Comparison of ENCODE assay signal across 9 cellular contexts in genomic region chr3:130093741-130094391, GRCh38.
A peak's percentile ranks its signal among the peaks of the same experiment; 100 is the strongest.
DNase-seq lines count a peak whose midpoint lies in the region; ATAC-seq lines count a peak whose summit lies in the region.
"Had no signal": no experiment of that assay in that cellular context is flagged by ENCODE, and none has a peak within 500 bp of the region (broad histone marks: within the 10 kb centered on the region; RNA-seq: fewer than 3 reads in every experiment).

No MANE protein-coding gene starts in this region.

- peak overlapping the region; percentile 64 for H3K27ac Mint-ChIP-seq in activated naive CD4-positive, alpha-beta T cell treated with anti-CD3 and anti-CD28 coated beads, Interleukin-2, amount 10 ng/mL, durations not matched to agents 7 days and 5 days
- peak overlapping the region; percentile 74 for H3K27ac Mint-ChIP-seq in stimulated activated effector memory CD8-positive, alpha-beta T cell treated with anti-CD3 and anti-CD28 coated beads, Interleukin-12 subunit alpha, Interleukin-12 subunit beta, amount 100 ng/mL, for 72 hours

- ATAC-seq in stimulated activated effector memory CD8-positive, alpha-beta T cell treated with anti-CD3 and anti-CD28 coated beads, Interleukin-12 subunit alpha, Interleukin-12 subunit beta, amount 100 ng/mL, for 72 hours = no peak
- ATAC-seq in GM18867 (IDR thresholded peaks at IDR 0.05; ENCODE audit: unreplicated experiment) (no peak), HG03135 (IDR thresholded peaks at IDR 0.05; ENCODE audit: unreplicated experiment) (no peak)
- ATAC-seq: A549 had no signal

- CTCF ChIA-PET in activated naive CD4-positive, alpha-beta T cell treated with anti-CD3 and anti-CD28 coated beads, Interleukin-2, amount 10 ng/mL, durations not matched to agents 7 days and 5 days (lab: Charles Lee) = interaction anchor here (1.4 kb wide), 1 partner anchor 12 kb away, joined by 4 read pairs; no protein-coding TSS in a partner anchor

- H3K4me1 Mint-ChIP-seq in activated naive CD4-positive, alpha-beta T cell treated with anti-CD3 and anti-CD28 coated beads, Interleukin-2, amount 10 ng/mL, durations not matched to agents 7 days and 5 days = peaks cover 35% of the 10 kb centered on the region
- H3K4me1 Mint-ChIP-seq in stimulated activated effector memory CD8-positive, alpha-beta T cell treated with anti-CD3 and anti-CD28 coated beads, Interleukin-12 subunit alpha, Interleukin-12 subunit beta, amount 100 ng/mL, for 72 hours = peaks cover 43% of the 10 kb centered on the region

- no peaks in the 10 kb centered on the region for H3K36me3 Mint-ChIP-seq in activated naive CD4-positive, alpha-beta T cell treated with anti-CD3 and anti-CD28 coated beads, Interleukin-2, amount 10 ng/mL, durations not matched to agents 7 days and 5 days
- H3K36me3 Mint-ChIP-seq in stimulated activated effector memory CD8-positive, alpha-beta T cell treated with anti-CD3 and anti-CD28 coated beads, Interleukin-12 subunit alpha, Interleukin-12 subunit beta, amount 100 ng/mL, for 72 hours = no peaks in the 10 kb centered on the region

- DNase-seq in activated CD4-positive, alpha-beta T cell treated with anti-CD3 and anti-CD28 coated beads for 48 hours = peak; percentile 47
- DNase-seq in activated CD4-positive, alpha-beta T cell treated with anti-CD3 and anti-CD28 coated beads, Interleukin-2, amount 50 U/mL, for 4 hours = no peak
- DNase-seq in NAMALWA (ENCODE audit: low spot score) = peak; percentile 82
- peak; percentile 54 for DNase-seq in activated naive CD4-positive, alpha-beta T cell treated with anti-CD3 and anti-CD28 coated beads, Interleukin-2, amount 10 ng/mL, durations not matched to agents 7 days and 5 days
- DNase-seq in stimulated activated effector memory CD8-positive, alpha-beta T cell treated with anti-CD3 and anti-CD28 coated beads, Interleukin-12 subunit alpha, Interleukin-12 subunit beta, amount 100 ng/mL, for 72 hours (ENCODE audit: low spot score in 2 of 2) = peak in 1 of 2 donors; percentile 58
- no peak for DNase-seq in EL

- H3K4me3 Mint-ChIP-seq in activated naive CD4-positive, alpha-beta T cell treated with anti-CD3 and anti-CD28 coated beads, Interleukin-2, amount 10 ng/mL, durations not matched to agents 7 days and 5 days = peak overlapping the region; percentile 10
- peak overlapping the region; percentile 63 for H3K4me3 Mint-ChIP-seq in stimulated activated effector memory CD8-positive, alpha-beta T cell treated with anti-CD3 and anti-CD28 coated beads, Interleukin-12 subunit alpha, Interleukin-12 subunit beta, amount 100 ng/mL, for 72 hours

- H3K27me3 Mint-ChIP-seq in activated naive CD4-positive, alpha-beta T cell treated with anti-CD3 and anti-CD28 coated beads, Interleukin-2, amount 10 ng/mL, durations not matched to agents 7 days and 5 days = peaks cover 10% of the 10 kb centered on the region

- H3K9me3 Mint-ChIP-seq in activated naive CD4-positive, alpha-beta T cell treated with anti-CD3 and anti-CD28 coated beads, Interleukin-2, amount 10 ng/mL, durations not matched to agents 7 days and 5 days = no peaks in the 10 kb centered on the region
- H3K9me3 Mint-ChIP-seq in stimulated activated effector memory CD8-positive, alpha-beta T cell treated with anti-CD3 and anti-CD28 coated beads, Interleukin-12 subunit alpha, Interleukin-12 subunit beta, amount 100 ng/mL, for 72 hours = no peaks in the 10 kb centered on the region

Comparison
In these comparisons a context has a peak if more than half of its experiments do, and no peak if none do; other contexts are left out.
1. DNase-seq: peak in activated CD4-positive, alpha-beta T cell treated with anti-CD3 and anti-CD28 coated beads for 48 hours (single experiment), NAMALWA (single experiment) and activated naive CD4-positive, alpha-beta T cell treated with anti-CD3 and anti-CD28 coated beads, Interleukin-2, amount 10 ng/mL, durations not matched to agents 7 days and 5 days (single experiment); none in activated CD4-positive, alpha-beta T cell treated with anti-CD3 and anti-CD28 coated beads, Interleukin-2, amount 50 U/mL, for 4 hours (0 of 2) and EL (single experiment).